9 cellular contexts compared by ENCODE assay signal in genomic region chr14:70415788-70416187, GRCh38. TPM values are rescaled to one million over a fixed set of nuclear protein-coding genes. Genes with fewer than 3 reads are reported as not detected.
DNase-seq lines count a peak whose midpoint lies in the region; ATAC-seq, FAIRE-seq and TF ChIP-seq lines count a peak whose summit lies in the region.
"Had no signal": no experiment of that assay in that cellular context is flagged by ENCODE, and none has a peak within 500 bp of the region (broad histone marks: within the 10 kb centered on the region; RNA-seq: fewer than 3 reads in every experiment).

No MANE protein-coding gene starts in this region.

- 60% methylated on average over 2 of the region's 2 CpGs for WGBS in GM12878 (ENCODE audit: insufficient coverage, insufficient replicate concordance, low lambda C conversion rate, missing lambda C conversion rate)
- WGBS in mesenchymal stem cell = 40% methylated on average over 2 of the region's 2 CpGs
- 39 to 55% methylated on average over 2 of the region's 2 CpGs for WGBS in aorta, 2 donors

- H2AK5ac ChIP-seq in mesenchymal stem cell (ENCODE audit: low read length, severe bottlenecking) = no peak overlapping the region

- SMC1A ChIA-PET in GM12878 (lab: Charles Lee; ENCODE audit: uncharacterized antibody, unreplicated experiment) = interaction anchor here (0.6 to 1.9 kb wide), 6 partner anchors 12 to 797 kb away, joined by 3 to 7 read pairs (median 3); partner anchors contain the start of gene COX16

- peak overlapping the region; percentile 87 for H3K4me3 ChIP-seq in left ventricle myocardium inferior
- no peak overlapping the region; the same call in 1 of the 2 replicates for H3K4me3 ChIP-seq in GM12878
- peak overlapping the region in 1 of 2 experiments; percentile 97 for H3K4me3 ChIP-seq in mesenchymal stem cell (ENCODE audit: insufficient read depth in 1 of 2, low read depth in 1 of 2, low read length in 2 of 2)
- peak overlapping the region; percentile 90 to 92 for H3K4me3 ChIP-seq in aorta (ENCODE audit: low read length in 2 of 2)

- no peaks in the 10 kb centered on the region for H4K20me1 ChIP-seq in GM12878 (ENCODE audit: control insufficient read depth, insufficient read depth)

- no peak overlapping the region for H3K9ac ChIP-seq in GM12878 (ENCODE audit: control insufficient read depth, insufficient read depth, low read length)
- H3K9ac ChIP-seq in mesenchymal stem cell (ENCODE audit: low read length) = peak overlapping the region; percentile 95

- no peak for ATAC-seq in Right ventricle myocardium superior (ENCODE audit: poor library complexity)
- no peak for ATAC-seq in GM12878
- ATAC-seq in aorta (ENCODE audit: low FRiP score) = no peak
- no peak for ATAC-seq in HG02973 (IDR thresholded peaks at IDR 0.05; ENCODE audit: unreplicated experiment)

- H3K36me3 ChIP-seq in left ventricle myocardium inferior (peaks cover 6% of the 10 kb centered on the region), GM12878 (ENCODE audit: control insufficient read depth in 2 of 2, insufficient read depth in 2 of 2, low read length in 1 of 2) (no peaks in the 10 kb centered on the region), mesenchymal stem cell (ENCODE audit: control insufficient read depth in 1 of 2, insufficient read depth in 2 of 2, low read depth in 1 of 2, low read length in 2 of 2) (peaks cover 0 to 11% of the 10 kb centered on the region in 2 experiments), aorta (ENCODE audit: control insufficient read depth in 1 of 2, insufficient read depth in 2 of 2, low read length in 1 of 2) (no peaks in the 10 kb centered on the region)

- H3K4me1 ChIP-seq in left ventricle myocardium inferior (peaks cover 31% of the 10 kb centered on the region), GM12878 (ENCODE audit: control insufficient read depth, insufficient read depth, low read length) (no peaks in the 10 kb centered on the region), mesenchymal stem cell (ENCODE audit: control insufficient read depth, insufficient read depth, low read depth, low read length) (peaks cover 1% of the 10 kb centered on the region), aorta (ENCODE audit: control insufficient read depth in 1 of 2, insufficient read depth in 2 of 2, low read length in 2 of 2) (peaks cover 0 to 10% of the 10 kb centered on the region in 2 donors)

- no peaks in the 10 kb centered on the region for H3K27me3 ChIP-seq in left ventricle myocardium inferior (ENCODE audit: low read depth)
- H3K27me3 ChIP-seq in GM12878 (replicated peaks in 1 of 2; ENCODE audit: control insufficient read depth in 2 of 2, insufficient read depth in 2 of 2, low read length in 1 of 2) = no peaks in the 10 kb centered on the region
- no peaks in the 10 kb centered on the region for H3K27me3 ChIP-seq in mesenchymal stem cell (ENCODE audit: control insufficient read depth in 1 of 2, insufficient read depth in 1 of 2, low read length in 2 of 2)
- H3K27me3 ChIP-seq in aorta (ENCODE audit: control insufficient read depth in 1 of 2, insufficient read depth in 2 of 2, low read length in 1 of 2) = no peaks in the 10 kb centered on the region

- intact Hi-C loops in left ventricle myocardium inferior (cut with micrococcal nuclease) = no loop called here
- intact Hi-C loops in Right ventricle myocardium superior (cut with DNase I) = no loop called here
- intact Hi-C loops in GM12878 (cut with micrococcal nuclease; ENCODE audit: unreplicated experiment) = loop anchor here (5.0 kb wide), 1 partner anchor 57 kb away; no protein-coding TSS in a partner anchor
- intact Hi-C loops in aorta (cut with DNase I) = no loop called here

- H2BK12ac ChIP-seq in mesenchymal stem cell (ENCODE audit: low read length in 2 of 2) = no peak overlapping the region

- no peak overlapping the region for H3K18ac ChIP-seq in mesenchymal stem cell (ENCODE audit: low read depth in 1 of 2, low read length in 2 of 2)

- H3K23ac ChIP-seq in mesenchymal stem cell (ENCODE audit: low read length in 2 of 2) = no peak overlapping the region

- TF ChIP-seq CTCF in left ventricle myocardium inferior (IDR thresholded peaks at IDR 0.05; ENCODE audit: borderline replicate concordance) = no peak
- no peak for TF ChIP-seq CTCF in GM12878 (IDR thresholded peaks at IDR 0.05 in 2 of 3, conservative IDR thresholded peaks at IDR 0.05 in 1 of 3; ENCODE audit: control insufficient read depth in 2 of 3, extremely low read depth in 1 of 3, insufficient read depth in 1 of 3, low read depth in 3 of 3, low read length in 3 of 3)

- H3K27ac ChIP-seq in left ventricle myocardium inferior (replicated peaks) = no peak overlapping the region
- no peak overlapping the region for H3K27ac ChIP-seq in GM12878 (ENCODE audit: control insufficient read depth, insufficient read depth)
- H3K27ac ChIP-seq in mesenchymal stem cell (ENCODE audit: low read length, poor library complexity, severe bottlenecking) = no peak overlapping the region
- no peak overlapping the region for H3K27ac ChIP-seq in aorta (ENCODE audit: low read depth in 1 of 2, low read length in 2 of 2)

- no peak for TF ChIP-seq EP300 in GM12878 (IDR thresholded peaks at IDR 0.05; ENCODE audit: borderline replicate concordance in 1 of 2, control insufficient read depth in 1 of 2, low read depth in 2 of 2, low read length in 2 of 2)

- TF ChIP-seq RAD21 in GM12878 (IDR thresholded peaks at IDR 0.05; ENCODE audit: insufficient read depth, low read depth, low read length) = no peak

- no peak overlapping the region for H4K91ac ChIP-seq in mesenchymal stem cell (ENCODE audit: low read length)

- H2AFZ ChIP-seq in GM12878 (ENCODE audit: control insufficient read depth, low read depth, low read length) (no peak overlapping the region), mesenchymal stem cell (ENCODE audit: low read depth, low read length) (no peak overlapping the region)

- no peak overlapping the region for H3K4ac ChIP-seq in mesenchymal stem cell (ENCODE audit: low read depth in 1 of 2, low read length in 2 of 2)

- no peak for DNase-seq in left ventricle myocardium inferior
- no peak for DNase-seq in Right ventricle myocardium superior
- DNase-seq in GM12878 (ENCODE audit: low read depth, low spot score) = no peak
- peak; percentile 16 for DNase-seq in mesenchymal stem cell
- no peak for DNase-seq in aorta
- no peak for DNase-seq in DMS53 (lab: John Stamatoyannopoulos, UW)
- no peak for DNase-seq in activated CD8-positive, alpha-beta memory T cell treated with anti-CD3 and anti-CD28 coated beads, Interleukin-2, amount 50 U/mL, for 4 hours

- no peak overlapping the region for H2BK5ac ChIP-seq in mesenchymal stem cell (ENCODE audit: low read depth, low read length, poor library complexity, severe bottlenecking)

- TF ChIP-seq POLR2A in GM12878 (IDR thresholded peaks at IDR 0.05; ENCODE audit: low read depth, low read length) = no peak

- in situ Hi-C loops in GM12878 (cut with MboI) = no loop called here

- no peak overlapping the region for H3K14ac ChIP-seq in mesenchymal stem cell (ENCODE audit: low read length in 2 of 2)

- no peak for FAIRE-seq in GM12878 (lab: Jason Lieb, UNC)

- H3K4me2 ChIP-seq in GM12878 (ENCODE audit: control insufficient read depth, insufficient read depth) (peak overlapping the region; percentile 15), mesenchymal stem cell (ENCODE audit: low read length, poor library complexity, severe bottlenecking) (no peak overlapping the region)

- peaks cover 2% of the 10 kb centered on the region for H3K79me2 ChIP-seq in GM12878 (ENCODE audit: control insufficient read depth, insufficient read depth, low read length)

- no TSS peak for BruUV-seq in GM12878 (replicated peaks; lab: Mats Ljungman, UMichigan)

- H2BK15ac ChIP-seq in mesenchymal stem cell (ENCODE audit: low read depth, poor library complexity, severe bottlenecking) = no peak overlapping the region

- CTCF ChIA-PET in GM12878 (lab: Yijun Ruan, JAX) = interaction anchor here (0.6 to 1.4 kb wide), 3 partner anchors 15 to 170 kb away, joined by 3 to 7 read pairs (median 3); no protein-coding TSS in a partner anchor

- RAD21 ChIA-PET in GM12878 (lab: Charles Lee; ENCODE audit: unreplicated experiment) = interaction anchor here (0.6 kb wide), 1 partner anchor 895 kb away, joined by 3 read pairs; no protein-coding TSS in a partner anchor

- POLR2A ChIA-PET in GM12878 (lab: Charles Lee) = interaction anchor here (0.5 to 1.1 kb wide), 2 partner anchors 57 to 59 kb away, joined by 4 to 6 read pairs; partner anchors contain the start of gene COX16

- H2BK120ac ChIP-seq in mesenchymal stem cell (ENCODE audit: low read depth, low read length) = no peak overlapping the region

- H4K8ac ChIP-seq in mesenchymal stem cell (ENCODE audit: low read length) = no peak overlapping the region

- H3K9me3 ChIP-seq in left ventricle myocardium inferior (replicated peaks) (no peaks in the 10 kb centered on the region), GM12878 (replicated peaks; ENCODE audit: control insufficient read depth, insufficient read depth, low read length) (no peaks in the 10 kb centered on the region), mesenchymal stem cell (ENCODE audit: control insufficient read depth, low read length) (no peaks in the 10 kb centered on the region), aorta (ENCODE audit: control insufficient read depth, low read length) (no peaks in the 10 kb centered on the region)

- peaks cover 12% of the 10 kb centered on the region for H3K79me1 ChIP-seq in mesenchymal stem cell (replicated peaks; ENCODE audit: low read length, poor library complexity, severe bottlenecking)

RNA-seq across cellular contexts. Expression of gene SYNJ2BP, which starts 1.1 kb away (rescaled TPM):
- total RNA-seq in left ventricle myocardium inferior (67.6 TPM), Right ventricle myocardium superior (54.8 TPM), GM12878 (2014; rRNA removed) (8.0 and 9.0 TPM in 2 replicates), GM12878 (2014; rRNA removed; fragmentation: Illumina TruSeq; extraction: Trizol) (11.7 and 13.6 TPM in 2 replicates), GM12878 (2021) (10.5 TPM in 2 replicates), aorta (10 to 100 TPM; 28.6 to 35.8 TPM)
- 22.1 and 22.5 TPM in 2 replicates for total RNA-seq in GM12878 (2013; cell fraction: nucleolus; rRNA removed)
- 3.8 TPM for polyA plus RNA-seq in GM12878 (2011; ENCODE audit: low read depth)
- polyA plus RNA-seq in GM12878 (2011; rRNA removed) (22.5 and 31.7 TPM in 2 replicates), GM12878 (2014; fragmentation: Illumina TruSeq; extraction: Trizol) (17.3 and 22.2 TPM in 2 replicates), GM12878 (2014; fragmentation: Nextera tagmentation; extraction: Ambion mirVana) (10 to 100 TPM; 17.7 to 27.5 TPM), GM12878 (2014; rRNA removed) (8.4 and 9.7 TPM in 2 replicates), GM12878 (2016; fragmentation: Nextera tagmentation; extraction: Ambion mirVana) (10 to 100 TPM; 22.0 to 23.9 TPM), aorta (10 to 100 TPM; 16.6 to 26.7 TPM)
- 8.4 and 10.3 TPM in 2 replicates for polyA plus RNA-seq in GM12878 (2011; cell fraction: cytosol; rRNA removed)
- 4.7 and 7.1 TPM in 2 replicates for polyA plus RNA-seq in GM12878 (2011; cell fraction: nucleus; rRNA removed)
- 4.1 and 7.2 TPM in 2 replicates for polyA plus RNA-seq in GM12878 (2012)
- polyA minus RNA-seq in GM12878 (2011; rRNA and poly(A)+ RNA removed) = 5.8 and 6.8 TPM in 2 replicates
- polyA minus RNA-seq in GM12878 (2011; cell fraction: cytosol; rRNA and poly(A)+ RNA removed) = 1.9 and 3.5 TPM in 2 replicates
- 1.6 and 3.3 TPM in 2 replicates for polyA minus RNA-seq in GM12878 (2011; cell fraction: nucleus; rRNA and poly(A)+ RNA removed)
- 21.1 TPM for polyA plus RNA-seq in mesenchymal stem cell (2013, experiment 1 of 2)
- polyA plus RNA-seq in mesenchymal stem cell (2013, experiment 2 of 2) = 20.2 TPM

RNA-seq across cellular contexts. Expression of gene ADAM21, which starts 36.2 kb away (rescaled TPM):
- total RNA-seq in left ventricle myocardium inferior = 0.38 TPM
- total RNA-seq in Right ventricle myocardium superior = 0.48 TPM
- 0.73 and 0.90 TPM in 2 replicates for total RNA-seq in GM12878 (2013; cell fraction: nucleolus; rRNA removed)
- total RNA-seq in GM12878 (2014; rRNA removed) = 0.11 and 0.16 TPM in 2 replicates
- 0.04 and 0.14 TPM in 2 replicates for total RNA-seq in GM12878 (2014; rRNA removed; fragmentation: Illumina TruSeq; extraction: Trizol)
- 0.15 TPM in 1 of 2 replicates, not detected in the other for total RNA-seq in GM12878 (2021)
- 0.09 TPM for polyA plus RNA-seq in GM12878 (2011; ENCODE audit: low read depth)
- polyA plus RNA-seq in GM12878 (2011; rRNA removed) = 0.07 and 0.16 TPM in 2 replicates
- 0.03 and 0.12 TPM in 2 replicates for polyA plus RNA-seq in GM12878 (2011; cell fraction: cytosol; rRNA removed)
- 0.06 TPM in 1 of 2 replicates, not detected in the other for polyA plus RNA-seq in GM12878 (2011; cell fraction: nucleus; rRNA removed)
- 0.11 and 0.16 TPM in 2 replicates for polyA plus RNA-seq in GM12878 (2012)
- 0.09 and 0.30 TPM in 2 replicates for polyA plus RNA-seq in GM12878 (2014; fragmentation: Illumina TruSeq; extraction: Trizol)
- polyA plus RNA-seq in GM12878 (2014; fragmentation: Nextera tagmentation; extraction: Ambion mirVana) = under 1 TPM in 1 of 2 experiments, not detected in 1; 0.13 TPM
- 0.05 and 0.11 TPM in 2 replicates for polyA plus RNA-seq in GM12878 (2014; rRNA removed)
- under 1 TPM; 0.16 TPM for polyA plus RNA-seq in GM12878 (2016; fragmentation: Nextera tagmentation; extraction: Ambion mirVana)
- 0.10 and 0.15 TPM in 2 replicates for polyA minus RNA-seq in GM12878 (2011; rRNA and poly(A)+ RNA removed)
- not detected in 2 replicates for polyA minus RNA-seq in GM12878 (2011; cell fraction: cytosol; rRNA and poly(A)+ RNA removed)
- 0.12 TPM in 1 of 2 replicates, not detected in the other for polyA minus RNA-seq in GM12878 (2011; cell fraction: nucleus; rRNA and poly(A)+ RNA removed)
- polyA plus RNA-seq in mesenchymal stem cell (2013, experiment 1 of 2) = 0.07 TPM
- polyA plus RNA-seq in mesenchymal stem cell (2013, experiment 2 of 2) = 0.12 TPM
- under 1 TPM; 0.13 to 0.24 TPM for total RNA-seq in aorta
- not detected for polyA plus RNA-seq in aorta
- total RNA-seq: T-helper 1 cell treated with Interleukin-12 subunit alpha and Interleukin-12 subunit beta and Interleukin-4 antibody, amounts not matched to agents 30 ng/mL and 1 ng/mL, for 36 hours had no signal

RNA-seq across cellular contexts. Expression of gene COX16, which starts 56.3 kb away (rescaled TPM):
- total RNA-seq in left ventricle myocardium inferior (34.1 TPM), Right ventricle myocardium superior (26.5 TPM), GM12878 (2014; rRNA removed) (34.3 and 41.7 TPM in 2 replicates), GM12878 (2014; rRNA removed; fragmentation: Illumina TruSeq; extraction: Trizol) (45.1 and 49.6 TPM in 2 replicates), GM12878 (2021) (48.4 and 57.0 TPM in 2 replicates), aorta (10 to 100 TPM; 10.7 to 16.7 TPM)
- 14.8 and 15.7 TPM in 2 replicates for total RNA-seq in GM12878 (2013; cell fraction: nucleolus; rRNA removed)
- polyA plus RNA-seq in GM12878 (2011; ENCODE audit: low read depth) = 19.6 TPM
- polyA plus RNA-seq in GM12878 (2011; rRNA removed) (41.0 and 69.0 TPM in 2 replicates), GM12878 (2014; fragmentation: Illumina TruSeq; extraction: Trizol) (49.3 and 58.2 TPM in 2 replicates), GM12878 (2014; fragmentation: Nextera tagmentation; extraction: Ambion mirVana) (100 to 1,000 TPM; 197 to 209 TPM), GM12878 (2014; rRNA removed) (29.6 and 41.3 TPM in 2 replicates), GM12878 (2016; fragmentation: Nextera tagmentation; extraction: Ambion mirVana) (100 to 1,000 TPM; 153 to 155 TPM), aorta (10 to 100 TPM; 28.3 to 85.8 TPM)
- polyA plus RNA-seq in GM12878 (2011; cell fraction: cytosol; rRNA removed) = 12.5 and 15.4 TPM in 2 replicates
- polyA plus RNA-seq in GM12878 (2011; cell fraction: nucleus; rRNA removed) = 9.4 and 10.6 TPM in 2 replicates
- 33.5 and 44.3 TPM in 2 replicates for polyA plus RNA-seq in GM12878 (2012)
- polyA minus RNA-seq in GM12878 (2011; rRNA and poly(A)+ RNA removed) = 7.1 and 7.8 TPM in 2 replicates
- polyA minus RNA-seq in GM12878 (2011; cell fraction: cytosol; rRNA and poly(A)+ RNA removed) = 9.9 and 11.0 TPM in 2 replicates
- 5.2 and 8.3 TPM in 2 replicates for polyA minus RNA-seq in GM12878 (2011; cell fraction: nucleus; rRNA and poly(A)+ RNA removed)
- 73.9 TPM for polyA plus RNA-seq in mesenchymal stem cell (2013, experiment 1 of 2)
- 80.3 TPM for polyA plus RNA-seq in mesenchymal stem cell (2013, experiment 2 of 2)
